9 cellular contexts compared by ENCODE assay signal in the genomic region with DNA sequence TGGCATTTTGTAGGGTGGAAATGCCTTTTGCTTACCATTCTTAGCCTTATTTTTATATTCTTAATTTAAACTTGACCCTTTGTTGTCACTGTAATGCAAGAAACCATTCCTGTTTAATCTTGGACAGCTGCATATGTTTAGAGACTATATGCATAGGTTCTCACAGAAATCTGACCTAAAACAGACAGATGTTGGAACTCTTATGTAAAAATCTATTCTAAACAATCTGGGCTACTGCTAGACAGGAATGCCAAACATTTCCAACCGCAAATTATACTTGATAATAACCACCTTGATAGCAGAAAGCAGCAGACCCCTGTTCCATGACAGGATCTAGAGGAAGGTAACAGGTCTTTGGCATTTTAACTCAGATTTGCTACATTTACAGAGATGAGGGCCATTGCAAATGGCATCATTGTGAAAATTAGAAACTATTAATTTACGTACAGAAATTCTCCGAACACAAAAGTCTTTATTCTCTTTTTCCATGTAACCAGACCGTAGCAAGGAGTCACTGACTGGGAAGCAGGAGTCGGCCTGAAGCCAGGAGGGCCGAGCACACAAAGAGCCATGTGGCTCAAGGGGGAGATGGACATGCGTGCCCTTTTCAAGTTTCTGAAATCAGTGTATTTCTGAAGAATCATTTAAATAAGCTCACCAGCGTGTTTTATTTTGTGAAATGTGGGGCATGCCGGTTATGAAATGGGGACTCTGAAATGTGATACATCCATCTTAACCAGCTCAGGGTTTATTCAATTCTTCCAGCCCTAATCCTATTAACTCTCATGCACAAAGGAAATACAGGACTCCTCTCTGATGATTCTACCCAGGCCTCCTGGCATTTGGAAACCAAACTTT.
A peak's percentile ranks its signal among the peaks of the same experiment; 100 is the strongest.
DNase-seq lines count a peak whose midpoint lies in the region; ATAC-seq and FAIRE-seq lines count a peak whose summit lies in the region.
"Had no signal": no experiment of that assay in that cellular context is flagged by ENCODE, and none has a peak within 500 bp of the region (broad histone marks: within the 10 kb centered on the region; RNA-seq: fewer than 3 reads in every experiment).

No MANE protein-coding gene starts in this region.

- no peak overlapping the region; the same call in 1 of the 2 replicates for H3K27ac ChIP-seq in HUES64 (ENCODE audit: low read depth, low read length)
- H3K27ac ChIP-seq in iPS-18a (ENCODE audit: low read length), result no peak overlapping the region
- H3K27ac ChIP-seq in skin epidermis, result peak overlapping the region in 19 of 21 experiments; percentile 11 to 93 (median 71)

- H3K36me3 ChIP-seq in HUES64 (ENCODE audit: insufficient read depth, low read length) (no peaks in the 10 kb centered on the region), adipocyte (ENCODE audit: control insufficient read depth, insufficient read depth, low read length, severe bottlenecking) (no peaks in the 10 kb centered on the region), iPS-18a (ENCODE audit: control insufficient read depth, low read depth, low read length) (no peaks in the 10 kb centered on the region)

- ATAC-seq in GM19023 (IDR thresholded peaks at IDR 0.05; ENCODE audit: unreplicated experiment) (no peak), HG02885 (IDR thresholded peaks at IDR 0.05; ENCODE audit: poor library complexity, unreplicated experiment) (no peak)

- 80% methylated on average over 8 of the region's 9 CpGs for WGBS in HUES64

- H3K27me3 ChIP-seq in HUES64 (ENCODE audit: insufficient read depth, low read length) (no peaks in the 10 kb centered on the region), adipocyte (replicated peaks; ENCODE audit: control insufficient read depth, insufficient read depth, low read length) (no peaks in the 10 kb centered on the region), iPS-18a (ENCODE audit: control insufficient read depth, insufficient read depth, low read length) (no peaks in the 10 kb centered on the region)

- H3K4me1 ChIP-seq in HUES64 (ENCODE audit: insufficient read depth, low read length), result peaks cover 31% of the 10 kb centered on the region; the same call in 1 of the 2 replicates
- H3K4me1 ChIP-seq in adipocyte (ENCODE audit: control insufficient read depth, insufficient read depth, low read length), result peaks cover 77% of the 10 kb centered on the region
- peaks cover 18% of the 10 kb centered on the region for H3K4me1 ChIP-seq in iPS-18a (ENCODE audit: control insufficient read depth, low read depth, low read length)

- FAIRE-seq in HTR-8/SVneo (lab: Jason Lieb, UNC), result no peak

- H3K4me3 ChIP-seq in HUES64 (ENCODE audit: low read length), result no peak overlapping the region
- no peak overlapping the region for H3K4me3 ChIP-seq in adipocyte (ENCODE audit: low read length)
- no peak overlapping the region for H3K4me3 ChIP-seq in iPS-18a (ENCODE audit: low read length)
- H3K4me3 ChIP-seq in skin epidermis, result no peak overlapping the region

- peak overlapping the region; percentile 48; the same call in 1 of the 2 replicates for H3K9ac ChIP-seq in HUES64 (ENCODE audit: low read depth, low read length)
- H3K9ac ChIP-seq in adipocyte (ENCODE audit: low read length), result peak overlapping the region; percentile 79
- H3K9ac ChIP-seq in iPS-18a (ENCODE audit: low read length), result peak overlapping the region; percentile 24

- DNase-seq in adipocyte (ENCODE audit: low read depth), result peak; percentile 91
- no peak for DNase-seq in NCI-H1930 (lab: John Stamatoyannopoulos, UW)
- no peak for DNase-seq in HTR-8/SVneo (ENCODE audit: insufficient read length, low spot score)
- DNase-seq: activated naive CD8-positive, alpha-beta T cell treated with anti-CD3 and anti-CD28 coated beads, Interleukin-2, amount 10 ng/mL, durations not matched to agents 7 days and 5 days had no signal

- H3K9me3 ChIP-seq in HUES64 (ENCODE audit: insufficient read depth, low read depth, low read length), result no peaks in the 10 kb centered on the region
- H3K9me3 ChIP-seq in adipocyte (ENCODE audit: control insufficient read depth, low read length), result no peaks in the 10 kb centered on the region
- H3K9me3 ChIP-seq in iPS-18a (ENCODE audit: control insufficient read depth, low read depth, low read length), result no peaks in the 10 kb centered on the region

Comparison
In these comparisons a context has a peak if more than half of its experiments do, and no peak if none do; other contexts are left out.
1. H3K27ac ChIP-seq: peak in skin epidermis (19 of 21); none in HUES64 (single experiment) and iPS-18a (single experiment).
2. H3K9ac ChIP-seq: peak in every context shown above with its lines; median percentile 79 in adipocyte; 48 in HUES64; 24 in iPS-18a.